Comparison of ENCODE assay signal across 25 cellular contexts in genomic region chr11:905952-906351, GRCh38. TPM values are rescaled to one million over a fixed set of nuclear protein-coding genes. Genes with fewer than 3 reads are reported as not detected.
A peak's percentile ranks its signal among the peaks of the same experiment; 100 is the strongest.
DNase-seq lines count a peak whose midpoint lies in the region; ATAC-seq and TF ChIP-seq lines count a peak whose summit lies in the region.
"Had no signal": no experiment of that assay in that cellular context is flagged by ENCODE, and none has a peak within 500 bp of the region (broad histone marks: within the 10 kb centered on the region; RNA-seq: fewer than 3 reads in every experiment).

No MANE protein-coding gene starts in this region.

- H3K36me3 Mint-ChIP-seq in neural crest cell (ENCODE audit: low read depth) (peaks cover 4% of the 10 kb centered on the region), WTC11 (peaks cover 40% of the 10 kb centered on the region)

- peaks cover 17 to 21% of the 10 kb centered on the region in 2 donors for H3K36me3 ChIP-seq in body of pancreas (replicated peaks in 1 of 2; ENCODE audit: insufficient read depth in 1 of 2, low read depth in 2 of 2)

- POLR2A ChIA-PET in RWPE1 (lab: Yijun Ruan, JAX; ENCODE audit: low non-redundant PET) (no interaction called here), WTC11 (lab: Charles Lee) (no interaction called here)

- TF ChIP-seq CTCF in RWPE1 (conservative IDR thresholded peaks at IDR 0.05; ENCODE audit: low read depth) (no peak), body of pancreas (IDR thresholded peaks at IDR 0.05) (peak in 1 of 7 experiments; percentile 2), neural crest cell (conservative IDR thresholded peaks at IDR 0.05) (no peak), WTC11 (IDR thresholded peaks at IDR 0.05) (no peak)

- no peaks in the 10 kb centered on the region for H3K27me3 Mint-ChIP-seq in neural crest cell (ENCODE audit: low read depth)
- H3K27me3 Mint-ChIP-seq in WTC11 (ENCODE audit: low read depth), result no peaks in the 10 kb centered on the region
- H3K27me3 Mint-ChIP-seq: CD4-positive, alpha-beta memory T cell; CD4-positive, CD25-positive, alpha-beta regulatory T cell; CD8-positive, alpha-beta memory T cell had no signal

- H3K9me3 Mint-ChIP-seq in neural crest cell, result no peaks in the 10 kb centered on the region
- H3K9me3 Mint-ChIP-seq in WTC11, result no peaks in the 10 kb centered on the region
- H3K9me3 Mint-ChIP-seq: CD4-positive, alpha-beta memory T cell; CD4-positive, CD25-positive, alpha-beta regulatory T cell; CD8-positive, alpha-beta memory T cell had no signal

- H3K27ac Mint-ChIP-seq in neural crest cell (ENCODE audit: unreplicated experiment) (no peak overlapping the region), WTC11 (no peak overlapping the region)
- H3K27ac Mint-ChIP-seq: CD14-positive monocyte; CD4-positive, alpha-beta memory T cell had no signal

- peak overlapping the region; percentile 92; the same call in 1 of the 2 replicates for H3K27ac ChIP-seq in RWPE1
- H3K27ac ChIP-seq in body of pancreas, result peak overlapping the region in 3 of 4 donors; percentile 75 to 86 (median 81)
- H3K27ac ChIP-seq: BLaER1 had no signal

- ATAC-seq in body of pancreas (peak; percentile 49), WTC11 (no peak)
- ATAC-seq: GM12878 had no signal

- H3K9me3 ChIP-seq in body of pancreas, result no peaks in the 10 kb centered on the region
- H3K9me3 ChIP-seq: BE2C, BLaER1 had no signal

- CTCF ChIA-PET in RWPE1 (lab: Yijun Ruan, JAX) (interaction anchor here (0.5 kb wide), 1 partner anchor 122 kb away, joined by 3 read pairs; no protein-coding TSS in a partner anchor), WTC11 (lab: Charles Lee) (interaction anchor here (0.6 to 1.4 kb wide), 2 partner anchors 19 to 57 kb away, joined by 3 read pairs; no protein-coding TSS in a partner anchor)

- H3K4me3 Mint-ChIP-seq in neural crest cell, result peak overlapping the region; percentile 13
- no peak overlapping the region for H3K4me3 Mint-ChIP-seq in WTC11
- H3K4me3 Mint-ChIP-seq: CD14-positive monocyte had no signal

- H3K4me3 ChIP-seq in body of pancreas, result no peak overlapping the region
- H3K4me3 ChIP-seq: BLaER1, GM12878 had no signal

- H3K4me1 Mint-ChIP-seq in neural crest cell, result peaks cover 6% of the 10 kb centered on the region
- H3K4me1 Mint-ChIP-seq in WTC11, result peaks cover 6% of the 10 kb centered on the region

- WGBS in body of pancreas, 2 donors, result 44 to 57% methylated on average over 7 of the region's 7 CpGs

- H3K4me1 ChIP-seq in body of pancreas, result peaks cover 36% of the 10 kb centered on the region
- H3K4me1 ChIP-seq: BE2C had no signal

- H3K27me3 ChIP-seq in body of pancreas, result no peaks in the 10 kb centered on the region
- H3K27me3 ChIP-seq: BE2C, BLaER1 had no signal

- intact Hi-C loops in body of pancreas (cut with DNase I), result no loop called here

- DNase-seq in RWPE1 (ENCODE audit: low spot score) (no peak), body of pancreas (peak; percentile 78 to 93 (median 86)), neural crest cell (ENCODE audit: low read depth, low spot score) (no peak), WTC11 (ENCODE audit: low spot score) (no peak), NCI-H524 treated with DMSO at 0.1 percent for 48 hours (lab: John Stamatoyannopoulos, UW) (no peak), activated gamma-delta T cell treated with Interleukin-2 at 50 U/mL for 16 hours (no peak), HPDE6-E6E7 (ENCODE audit: extremely low spot score) (no peak)
- DNase-seq: 8988T; ACHN; BE2C; C1 segment of cervical spinal cord; CD4-positive, CD25-positive, alpha-beta regulatory T cell; CD8-positive, alpha-beta memory T cell; COR-L47; DMS 273 treated with DMSO at 0.1 percent for 48 hours; DMS153; DMS53; DMS79; DND-41; EL; GDM1 had no signal

- TF ChIP-seq POLR2A in body of pancreas (IDR thresholded peaks at IDR 0.05), result no peak

TF ChIP-seq in WTC11, 78 proteins besides CTCF, POLR2A, EP300 and RAD21:
- TF ChIP-seq ZNF219 (CRISPR knock-in tag; IDR thresholded peaks at IDR 0.05; ENCODE audit: borderline replicate concordance) (no peak), ZNF512 (CRISPR knock-in tag; IDR thresholded peaks at IDR 0.05; ENCODE audit: borderline replicate concordance) (no peak), FOXK1 (CRISPR knock-in tag; IDR thresholded peaks at IDR 0.05) (no peak), CREM (CRISPR knock-in tag; IDR thresholded peaks at IDR 0.05) (no peak), ATF1 (CRISPR knock-in tag; IDR thresholded peaks at IDR 0.05) (no peak), ATF2 (CRISPR knock-in tag; IDR thresholded peaks at IDR 0.05; ENCODE audit: borderline replicate concordance, low read depth) (no peak), ZMAT4 (CRISPR knock-in tag; IDR thresholded peaks at IDR 0.05) (no peak), ZNF232 (CRISPR knock-in tag; IDR thresholded peaks at IDR 0.05) (no peak), GRHL2 (CRISPR knock-in tag; IDR thresholded peaks at IDR 0.05; ENCODE audit: insufficient replicate concordance, severe bottlenecking) (no peak), CREB1 (CRISPR knock-in tag; IDR thresholded peaks at IDR 0.05) (no peak)
- TF ChIP-seq, protein P1, sequence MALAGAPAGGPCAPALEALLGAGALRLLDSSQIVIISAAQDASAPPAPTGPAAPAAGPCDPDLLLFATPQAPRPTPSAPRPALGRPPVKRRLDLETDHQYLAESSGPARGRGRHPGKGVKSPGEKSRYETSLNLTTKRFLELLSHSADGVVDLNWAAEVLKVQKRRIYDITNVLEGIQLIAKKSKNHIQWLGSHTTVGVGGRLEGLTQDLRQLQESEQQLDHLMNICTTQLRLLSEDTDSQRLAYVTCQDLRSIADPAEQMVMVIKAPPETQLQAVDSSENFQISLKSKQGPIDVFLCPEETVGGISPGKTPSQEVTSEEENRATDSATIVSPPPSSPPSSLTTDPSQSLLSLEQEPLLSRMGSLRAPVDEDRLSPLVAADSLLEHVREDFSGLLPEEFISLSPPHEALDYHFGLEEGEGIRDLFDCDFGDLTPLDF (CRISPR knock-in tag; IDR thresholded peaks at IDR 0.05), result no peak
- TF ChIP-seq, protein P2, sequence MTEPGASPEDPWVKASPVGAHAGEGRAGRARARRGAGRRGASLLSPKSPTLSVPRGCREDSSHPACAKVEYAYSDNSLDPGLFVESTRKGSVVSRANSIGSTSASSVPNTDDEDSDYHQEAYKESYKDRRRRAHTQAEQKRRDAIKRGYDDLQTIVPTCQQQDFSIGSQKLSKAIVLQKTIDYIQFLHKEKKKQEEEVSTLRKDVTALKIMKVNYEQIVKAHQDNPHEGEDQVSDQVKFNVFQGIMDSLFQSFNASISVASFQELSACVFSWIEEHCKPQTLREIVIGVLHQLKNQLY (CRISPR knock-in tag; IDR thresholded peaks at IDR 0.05), result no peak
- TF ChIP-seq, protein P3, sequence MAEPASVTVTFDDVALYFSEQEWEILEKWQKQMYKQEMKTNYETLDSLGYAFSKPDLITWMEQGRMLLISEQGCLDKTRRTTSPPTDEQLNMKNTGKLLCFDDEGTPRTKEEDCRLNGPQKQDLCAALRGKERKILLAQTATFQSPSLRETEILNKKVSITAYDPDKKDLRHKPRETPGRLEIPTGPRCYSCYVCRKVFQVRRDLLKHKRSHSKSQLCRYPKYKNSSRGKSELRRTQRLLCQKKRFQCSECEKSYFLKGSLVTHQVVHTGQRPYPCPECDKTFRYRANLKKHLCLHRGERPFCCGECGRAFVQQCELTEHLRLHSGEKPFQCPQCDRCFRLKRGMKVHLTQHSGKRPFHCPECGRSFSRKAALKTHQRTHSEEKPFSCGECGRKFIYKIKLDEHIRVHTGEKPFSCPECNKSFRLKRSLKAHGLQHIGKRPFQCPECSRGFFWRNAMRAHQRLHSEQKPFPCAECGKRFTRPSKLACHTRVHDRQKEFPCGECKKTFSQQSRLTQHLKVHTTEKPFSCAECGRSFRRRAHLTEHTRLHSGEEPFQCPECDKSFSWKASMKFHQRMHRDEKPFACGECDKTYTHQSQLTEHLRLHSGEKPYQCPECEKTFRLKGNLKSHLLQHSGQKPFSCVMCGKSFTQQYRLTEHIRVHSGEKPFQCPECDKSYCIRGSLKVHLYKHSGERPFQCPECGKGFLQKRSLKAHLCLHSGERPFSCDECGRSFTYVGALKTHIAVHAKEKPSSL (CRISPR knock-in tag; conservative IDR thresholded peaks at IDR 0.05), result no peak

RNA-seq across cellular contexts. Expression of gene CHID1, which starts 4.7 kb away (rescaled TPM):
- total RNA-seq in body of pancreas, result 10 to 100 TPM; 39.4 to 81.4 TPM
- total RNA-seq in neural crest cell, result 81.8 and 82.4 TPM in 2 replicates
- 92.8 to 99.6 TPM (median 94.2 TPM) in 3 replicates for total RNA-seq in WTC11 (2021)

RNA-seq across cellular contexts. Expression of gene AP2A2, which starts 19.7 kb away (rescaled TPM):
- 10 to 100 TPM; 40.7 to 77.8 TPM for total RNA-seq in body of pancreas
- total RNA-seq in neural crest cell, result 75.5 and 78.1 TPM in 2 replicates
- total RNA-seq in WTC11 (2021), result 47.1 to 52.3 TPM (median 51.0 TPM) in 3 replicates

Comparison
In these comparisons a context has a peak if more than half of its experiments do, and no peak if none do; other contexts are left out.
1. DNase-seq: peak in body of pancreas (4 of 4); none in RWPE1 (single experiment), neural crest cell (single experiment), WTC11 (single experiment), NCI-H524 treated with DMSO at 0.1 percent for 48 hours (single experiment), activated gamma-delta T cell treated with Interleukin-2 at 50 U/mL for 16 hours (single experiment) and HPDE6-E6E7 (single experiment).